In the genomic region with DNA sequence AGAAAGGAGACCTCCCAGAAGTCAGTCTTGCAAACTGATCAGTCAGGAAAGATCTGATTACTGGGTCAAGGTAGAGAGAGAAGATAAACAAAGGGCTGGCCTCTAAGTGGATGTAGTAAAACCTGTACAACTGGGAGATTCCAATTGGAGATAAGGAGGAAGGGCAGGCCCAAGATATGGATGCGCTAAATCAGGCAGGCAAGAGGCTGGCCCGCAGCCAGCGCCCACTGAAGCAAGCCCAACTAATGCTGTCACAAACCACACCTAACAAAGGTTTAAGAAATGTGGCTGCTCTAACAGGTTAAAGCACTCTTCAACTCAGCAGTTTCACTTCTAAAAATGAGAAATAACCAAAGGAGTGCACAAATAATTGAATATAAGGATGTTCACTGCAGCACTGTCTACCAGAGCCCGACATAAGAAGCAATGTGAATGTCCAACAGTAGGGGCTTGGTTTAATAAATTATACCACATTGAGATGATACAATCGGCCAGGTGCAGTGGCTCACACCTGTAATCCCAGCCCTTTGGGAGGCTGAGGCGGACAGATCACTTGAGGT, we compare ENCODE assay signal across 8 cellular contexts. TPM values are rescaled to one million over a fixed set of nuclear protein-coding genes. Genes with fewer than 3 reads are reported as not detected.
DNase-seq lines count a peak whose midpoint lies in the region; ATAC-seq and TF ChIP-seq lines count a peak whose summit lies in the region.
"Had no signal": no experiment of that assay in that cellular context is flagged by ENCODE, and none has a peak within 500 bp of the region (broad histone marks: within the 10 kb centered on the region; RNA-seq: fewer than 3 reads in every experiment).

No MANE protein-coding gene starts in this region.

- H3K36me3 Mint-ChIP-seq in stimulated activated memory B cell treated with anti-CD40 and anti-IgM and Interleukin-4, amounts not matched to agents 10 μg/mL and 1 μg/mL and 100 μg/mL, for 72 hours, result no peaks in the 10 kb centered on the region
- peaks cover 4% of the 10 kb centered on the region for H3K36me3 Mint-ChIP-seq in activated CD4-positive, alpha-beta T cell treated with anti-CD3 and anti-CD28 coated beads for 36 hours (ENCODE audit: low read depth)

- in situ Hi-C loops in GM13976 (cut with MboI; ENCODE audit: low sequenced_read_pairs, unreplicated experiment), result no loop called here

- peak overlapping the region; percentile 4 for H3K27ac ChIP-seq in cingulate gyrus (ENCODE audit: low read depth, low read length)

- no peak for ATAC-seq in stimulated activated memory B cell treated with anti-CD40 and anti-IgM and Interleukin-4, amounts not matched to agents 10 μg/mL and 1 μg/mL and 100 μg/mL, for 72 hours
- no peak for ATAC-seq in activated CD4-positive, alpha-beta T cell treated with anti-CD3 and anti-CD28 coated beads for 36 hours

- peak overlapping the region; percentile 53 for H3K27ac Mint-ChIP-seq in stimulated activated memory B cell treated with anti-CD40 and anti-IgM and Interleukin-4, amounts not matched to agents 10 μg/mL and 1 μg/mL and 100 μg/mL, for 72 hours
- no peak overlapping the region for H3K27ac Mint-ChIP-seq in activated CD4-positive, alpha-beta T cell treated with anti-CD3 and anti-CD28 coated beads for 36 hours

- H3K4me3 Mint-ChIP-seq in stimulated activated memory B cell treated with anti-CD40 and anti-IgM and Interleukin-4, amounts not matched to agents 10 μg/mL and 1 μg/mL and 100 μg/mL, for 72 hours, result no peak overlapping the region
- H3K4me3 Mint-ChIP-seq in activated CD4-positive, alpha-beta T cell treated with anti-CD3 and anti-CD28 coated beads for 36 hours, result no peak overlapping the region

- CTCF ChIA-PET in activated CD4-positive, alpha-beta T cell treated with anti-CD3 and anti-CD28 coated beads for 36 hours (lab: Charles Lee), result interaction anchor here (0.6 to 2.2 kb wide), 3 partner anchors 16 to 30 kb away, joined by 3 to 11 read pairs (median 3); no protein-coding TSS in a partner anchor

- no peaks in the 10 kb centered on the region for H3K9me3 Mint-ChIP-seq in stimulated activated memory B cell treated with anti-CD40 and anti-IgM and Interleukin-4, amounts not matched to agents 10 μg/mL and 1 μg/mL and 100 μg/mL, for 72 hours
- H3K9me3 Mint-ChIP-seq in activated CD4-positive, alpha-beta T cell treated with anti-CD3 and anti-CD28 coated beads for 36 hours (ENCODE audit: low read depth), result no peaks in the 10 kb centered on the region

- intact Hi-C loops in activated CD4-positive, alpha-beta T cell treated with anti-CD3 and anti-CD28 coated beads for 36 hours (cut with DNase I, micrococcal nuclease), result no loop called here

- no peak for TF ChIP-seq CTCF in GM13976 (IDR thresholded peaks at IDR 0.05; ENCODE audit: borderline replicate concordance, control extremely low read depth, extremely low read depth, insufficient read depth, missing control alignments)

- peaks cover 53% of the 10 kb centered on the region for H3K4me1 Mint-ChIP-seq in stimulated activated memory B cell treated with anti-CD40 and anti-IgM and Interleukin-4, amounts not matched to agents 10 μg/mL and 1 μg/mL and 100 μg/mL, for 72 hours
- H3K4me1 Mint-ChIP-seq in activated CD4-positive, alpha-beta T cell treated with anti-CD3 and anti-CD28 coated beads for 36 hours, result peaks cover 42% of the 10 kb centered on the region

- DNase-seq in GM13976 (ENCODE audit: low spot score) (peak; percentile 55), NCI-H2029 (lab: John Stamatoyannopoulos, UW) (peak; percentile 70), NK-92 (lab: John Stamatoyannopoulos, UW; ENCODE audit: unreplicated experiment) (no peak), HuH-7.5 (ENCODE audit: low spot score) (no peak)
- no peak for DNase-seq in activated CD4-positive, alpha-beta T cell treated with anti-CD3 and anti-CD28 coated beads for 36 hours
- DNase-seq: hypothalamus had no signal

- POLR2A ChIA-PET in activated CD4-positive, alpha-beta T cell treated with anti-CD3 and anti-CD28 coated beads for 36 hours (lab: Charles Lee), result no interaction called here

- no peaks in the 10 kb centered on the region for H3K27me3 Mint-ChIP-seq in stimulated activated memory B cell treated with anti-CD40 and anti-IgM and Interleukin-4, amounts not matched to agents 10 μg/mL and 1 μg/mL and 100 μg/mL, for 72 hours
- no peaks in the 10 kb centered on the region for H3K27me3 Mint-ChIP-seq in activated CD4-positive, alpha-beta T cell treated with anti-CD3 and anti-CD28 coated beads for 36 hours

RNA-seq across cellular contexts. Expression of gene GLTP, which starts 4.7 kb away (rescaled TPM):
- 10 to 100 TPM; 24.2 to 26.9 TPM for total RNA-seq in activated CD4-positive, alpha-beta T cell treated with anti-CD3 and anti-CD28 coated beads for 36 hours

RNA-seq across cellular contexts. Expression of gene TCHP, which starts 24.4 kb away (rescaled TPM):
- total RNA-seq in activated CD4-positive, alpha-beta T cell treated with anti-CD3 and anti-CD28 coated beads for 36 hours, result 10 to 100 TPM; 15.1 to 16.1 TPM

RNA-seq across cellular contexts. Expression of gene TRPV4, which starts 42.5 kb away (rescaled TPM):
- not detected for total RNA-seq in activated CD4-positive, alpha-beta T cell treated with anti-CD3 and anti-CD28 coated beads for 36 hours

Comparison
In these comparisons a context has a peak if more than half of its experiments do, and no peak if none do; other contexts are left out.
1. DNase-seq: peak in GM13976 (single experiment) and NCI-H2029 (single experiment); none in activated CD4-positive, alpha-beta T cell treated with anti-CD3 and anti-CD28 coated beads for 36 hours (single experiment), NK-92 (single experiment) and HuH-7.5 (single experiment).